In genomic region chr15:95669146-95669922, GRCh38 we compare ENCODE assay signal across 10 cellular contexts.
A peak's percentile ranks its signal among the peaks of the same experiment; 100 is the strongest.
DNase-seq lines count a peak whose midpoint lies in the region; ATAC-seq and TF ChIP-seq lines count a peak whose summit lies in the region.
"Had no signal": no experiment of that assay in that cellular context is flagged by ENCODE, and none has a peak within 500 bp of the region (broad histone marks: within the 10 kb centered on the region; RNA-seq: fewer than 3 reads in every experiment).

No MANE protein-coding gene starts in this region.

- peaks cover 0 to 6% (median 0%) of the 10 kb centered on the region in 7 donors for H3K9me3 Mint-ChIP-seq in CD4-positive, CD25-positive, alpha-beta regulatory T cell
- H3K9me3 Mint-ChIP-seq in T-helper 1 cell treated with Interleukin-12 subunit alpha and Interleukin-12 subunit beta and Interleukin-4 antibody, amounts not matched to agents 30 μg/mL and 1 μg/mL, for 36 hours, result no peaks in the 10 kb centered on the region

- peak overlapping the region; percentile 83 to 93 (median 93) for H3K27ac Mint-ChIP-seq in CD4-positive, CD25-positive, alpha-beta regulatory T cell
- peak overlapping the region; percentile 57 for H3K27ac Mint-ChIP-seq in T-helper 1 cell treated with Interleukin-12 subunit alpha and Interleukin-12 subunit beta and Interleukin-4 antibody, amounts not matched to agents 30 μg/mL and 1 μg/mL, for 36 hours

- H3K4me3 ChIP-seq in CD4-positive, CD25-positive, alpha-beta regulatory T cell (ENCODE audit: low read depth, low read length), result peak overlapping the region; percentile 71
- H3K4me3 ChIP-seq in liver (ENCODE audit: low read depth in 1 of 3, low read length in 3 of 3) (peak overlapping the region in 2 of 3 donors; percentile 7 to 25), prostate gland (peak overlapping the region in 1 of 2 donors; percentile 5)

- no peak for TF ChIP-seq POLR2A in prostate gland (IDR thresholded peaks at IDR 0.05)

- no peaks in the 10 kb centered on the region for H3K36me3 ChIP-seq in CD4-positive, CD25-positive, alpha-beta regulatory T cell (ENCODE audit: control insufficient read depth, insufficient read depth, low read length)
- H3K36me3 ChIP-seq in liver (ENCODE audit: control insufficient read depth in 4 of 4, insufficient read depth in 3 of 4, low read depth in 1 of 4, low read length in 3 of 4) (no peaks in the 10 kb centered on the region), prostate gland (no peaks in the 10 kb centered on the region)

- 38% methylated on average over 10 of the region's 10 CpGs for WGBS in liver
- WGBS in prostate gland, result 41% methylated on average over 10 of the region's 10 CpGs

- ATAC-seq in CD4-positive, CD25-positive, alpha-beta regulatory T cell (ENCODE audit: low read depth in 2 of 2), result peak; percentile 52 to 62
- ATAC-seq in GM21423 (IDR thresholded peaks at IDR 0.05; ENCODE audit: unreplicated experiment) (peak; percentile 74), omental fat pad (ENCODE audit: low FRiP score) (no peak)

- TF ChIP-seq RAD21 in liver (IDR thresholded peaks at IDR 0.05), result no peak

- peaks cover 11 to 25% (median 14%) of the 10 kb centered on the region in 4 donors for H3K4me1 Mint-ChIP-seq in CD4-positive, CD25-positive, alpha-beta regulatory T cell
- peaks cover 15% of the 10 kb centered on the region for H3K4me1 Mint-ChIP-seq in T-helper 1 cell treated with Interleukin-12 subunit alpha and Interleukin-12 subunit beta and Interleukin-4 antibody, amounts not matched to agents 30 μg/mL and 1 μg/mL, for 36 hours (ENCODE audit: low read depth)

- TF ChIP-seq CTCF in liver (IDR thresholded peaks at IDR 0.05; ENCODE audit: low read depth, low read length, missing input control) (no peak), omental fat pad (IDR thresholded peaks at IDR 0.05) (no peak), prostate gland (IDR thresholded peaks at IDR 0.05) (no peak)

- H3K36me3 Mint-ChIP-seq in CD4-positive, CD25-positive, alpha-beta regulatory T cell, result no peaks in the 10 kb centered on the region
- no peaks in the 10 kb centered on the region for H3K36me3 Mint-ChIP-seq in T-helper 1 cell treated with Interleukin-12 subunit alpha and Interleukin-12 subunit beta and Interleukin-4 antibody, amounts not matched to agents 30 μg/mL and 1 μg/mL, for 36 hours (ENCODE audit: low read depth)

- H3K4me3 Mint-ChIP-seq in CD4-positive, CD25-positive, alpha-beta regulatory T cell, result peak overlapping the region; percentile 36 to 83 (median 56)
- peak overlapping the region; percentile 63 for H3K4me3 Mint-ChIP-seq in T-helper 1 cell treated with Interleukin-12 subunit alpha and Interleukin-12 subunit beta and Interleukin-4 antibody, amounts not matched to agents 30 μg/mL and 1 μg/mL, for 36 hours

- peaks cover 5% of the 10 kb centered on the region for H3K4me1 ChIP-seq in CD4-positive, CD25-positive, alpha-beta regulatory T cell (ENCODE audit: control insufficient read depth, insufficient read depth, low read length, poor library complexity, severe bottlenecking)
- H3K4me1 ChIP-seq in liver (ENCODE audit: control insufficient read depth in 4 of 4, insufficient read depth in 4 of 4, low read length in 3 of 4) (peaks cover 4 to 23% (median 16%) of the 10 kb centered on the region in 4 donors), prostate gland (replicated peaks) (no peaks in the 10 kb centered on the region)

- H3K27me3 ChIP-seq in CD4-positive, CD25-positive, alpha-beta regulatory T cell (ENCODE audit: control insufficient read depth, insufficient read depth, low read length), result no peaks in the 10 kb centered on the region
- H3K27me3 ChIP-seq in liver (ENCODE audit: control insufficient read depth in 4 of 4, insufficient read depth in 4 of 4, low read length in 3 of 4) (no peaks in the 10 kb centered on the region), prostate gland (replicated peaks; ENCODE audit: insufficient read depth) (no peaks in the 10 kb centered on the region)

- H3K9ac ChIP-seq in liver (ENCODE audit: low read depth in 1 of 2, low read length in 2 of 2), result no peak overlapping the region

- H3K27me3 Mint-ChIP-seq in CD4-positive, CD25-positive, alpha-beta regulatory T cell, result no peaks in the 10 kb centered on the region
- peaks cover 9% of the 10 kb centered on the region for H3K27me3 Mint-ChIP-seq in T-helper 1 cell treated with Interleukin-12 subunit alpha and Interleukin-12 subunit beta and Interleukin-4 antibody, amounts not matched to agents 30 μg/mL and 1 μg/mL, for 36 hours (ENCODE audit: low read depth)

- peak overlapping the region; percentile 75 for H3K27ac ChIP-seq in CD4-positive, CD25-positive, alpha-beta regulatory T cell (ENCODE audit: insufficient read depth, low read length, poor library complexity, severe bottlenecking)
- peak overlapping the region; percentile 15 to 67 for H3K27ac ChIP-seq in liver (ENCODE audit: low read depth in 1 of 2, low read length in 2 of 2)
- peak overlapping the region in 1 of 2 donors; percentile 31 for H3K27ac ChIP-seq in prostate gland

- DNase-seq in CD4-positive, CD25-positive, alpha-beta regulatory T cell, result peak in 2 of 3 donors; percentile 24 to 61
- no peak for DNase-seq in amniotic stem cell (lab: John Stamatoyannopoulos, UW)
- no peak for DNase-seq in omental fat pad (ENCODE audit: low spot score)
- no peak for DNase-seq in mucosa of gallbladder (ENCODE audit: low spot score)
- DNase-seq in prostate gland (ENCODE audit: low spot score), result no peak
- DNase-seq: activated CD8-positive, alpha-beta memory T cell treated with anti-CD3 and anti-CD28 coated beads, Interleukin-2, amount 50 U/mL, for 4 hours; GF-D8 had no signal

- H3K9me3 ChIP-seq in CD4-positive, CD25-positive, alpha-beta regulatory T cell (ENCODE audit: control insufficient read depth in 2 of 2, low read length in 2 of 2), result no peaks in the 10 kb centered on the region
- no peaks in the 10 kb centered on the region for H3K9me3 ChIP-seq in liver (ENCODE audit: control insufficient read depth in 4 of 4, low read length in 3 of 4)
- no peaks in the 10 kb centered on the region for H3K9me3 ChIP-seq in prostate gland

- intact Hi-C loops in prostate gland (cut with DNase I), result no loop called here

TF ChIP-seq in liver, 16 proteins besides CTCF, POLR2A, EP300 and RAD21:
- no peak for TF ChIP-seq NR2F2 (IDR thresholded peaks at IDR 0.05)
- no peak for TF ChIP-seq MAX (IDR thresholded peaks at IDR 0.05)
- peak; percentile 28 for TF ChIP-seq REST (IDR thresholded peaks at IDR 0.05)
- TF ChIP-seq RXRA (IDR thresholded peaks at IDR 0.05), result no peak
- TF ChIP-seq JUND (IDR thresholded peaks at IDR 0.05), result no peak
- TF ChIP-seq FOXA1 (IDR thresholded peaks at IDR 0.05), result no peak

Comparison
In these comparisons a context has a peak if more than half of its experiments do, and no peak if none do; other contexts are left out.
1. DNase-seq: peak in CD4-positive, CD25-positive, alpha-beta regulatory T cell (2 of 3); none in amniotic stem cell (single experiment), omental fat pad (single experiment), mucosa of gallbladder (single experiment) and prostate gland (single experiment).